Comparison of ENCODE assay signal across 8 cellular contexts in genomic region chr9:34664281-34665108, GRCh38. TPM values are rescaled to one million over a fixed set of nuclear protein-coding genes. Genes with fewer than 3 reads are reported as not detected.
A peak's percentile ranks its signal among the peaks of the same experiment; 100 is the strongest.
DNase-seq lines count a peak whose midpoint lies in the region; ATAC-seq, FAIRE-seq and TF ChIP-seq lines count a peak whose summit lies in the region.

No MANE protein-coding gene starts in this region.

- H3K4me3 ChIP-seq in A549, result peak overlapping the region; percentile 93
- H3K4me3 ChIP-seq in foreskin fibroblast (ENCODE audit: low read depth in 1 of 2, low read length in 2 of 2), result peak overlapping the region; percentile 66 to 99
- peak overlapping the region; percentile 92 for H3K4me3 ChIP-seq in neural cell (ENCODE audit: low read length)

- CTCF ChIA-PET in A549 (lab: Yijun Ruan, JAX), result interaction anchor here (0.5 to 12.1 kb wide), 19 partner anchors 8 to 1008 kb away, joined by 3 to 288 read pairs (median 3); partner anchors contain the start of genes GALT, IL11RA and SIGMAR1

- peak overlapping the region; percentile 70 to 97 for H3K27ac ChIP-seq in A549
- H3K27ac ChIP-seq in neural cell (ENCODE audit: low read length), result peak overlapping the region; percentile 14
- H3K27ac ChIP-seq in substantia nigra (ENCODE audit: low read depth, low read length, poor library complexity, severe bottlenecking), result peak overlapping the region; percentile 72

- DNase-seq in A549 (ENCODE audit: low read depth in 1 of 2, low spot score in 1 of 2), result peak; percentile 89 to 94
- DNase-seq in GM13977 (ENCODE audit: low spot score), result peak; percentile 73
- DNase-seq in RKO (ENCODE audit: low spot score), result peak; percentile 15
- DNase-seq in activated effector memory CD4-positive, alpha-beta T cell treated with anti-CD3 and anti-CD28 coated beads, Interleukin-2, amount 50 U/mL, for 16 hours, result peak; percentile 91
- DNase-seq in foreskin fibroblast, result peak; percentile 77 to 87
- peak in 46 of 49 donors; percentile 15 to 83 (median 60) for DNase-seq in substantia nigra (lab: John Stamatoyannopoulos, UW)

- TF ChIP-seq POLR2A in A549 (IDR thresholded peaks at IDR 0.05; ENCODE audit: low read length), result no peak

- H4K20me1 ChIP-seq in neural cell (ENCODE audit: insufficient read depth), result no peaks in the 10 kb centered on the region

- whole genome bisulfite sequencing in A549 (ENCODE audit: missing lambda C conversion rate), result 28% methylated on average over 25 of the region's 25 CpGs

- no peaks in the 10 kb centered on the region for H3K36me3 ChIP-seq in neural cell (ENCODE audit: insufficient read depth, low read length)

- H3K9me3 ChIP-seq in A549 (no peaks in the 10 kb centered on the region), neural cell (ENCODE audit: low read length) (no peaks in the 10 kb centered on the region)

- TF ChIP-seq RAD21 in A549 (conservative IDR thresholded peaks at IDR 0.05 in 1 of 2, IDR thresholded peaks at IDR 0.05 in 1 of 2), result peak; percentile 30 to 49; a peak in 3 of 5 replicates
- no peak for TF ChIP-seq RAD21 in neural cell (conservative IDR thresholded peaks at IDR 0.05)

- no peaks in the 10 kb centered on the region for H3K27me3 ChIP-seq in neural cell (ENCODE audit: insufficient read depth, low read depth, low read length)

- ATAC-seq in A549, result peak; percentile 65 to 87
- peak; percentile 65 for ATAC-seq in HG03175 (IDR thresholded peaks at IDR 0.05; ENCODE audit: unreplicated experiment)

- in situ Hi-C loops in GM13977 (cut with MboI; ENCODE audit: low pct_unique_long_range_greater_than_20kb, low sequenced_read_pairs, unreplicated experiment), result no loop called here

- peak overlapping the region; percentile 45 for H2AFZ ChIP-seq in neural cell (ENCODE audit: low read depth, low read length)

- no peaks in the 10 kb centered on the region for H3K9me2 ChIP-seq in neural cell (ENCODE audit: insufficient read depth, low read length)

- TF ChIP-seq EP300 in A549 (IDR thresholded peaks at IDR 0.05) (no peak), neural cell (conservative IDR thresholded peaks at IDR 0.05; ENCODE audit: poor library complexity, severe bottlenecking) (no peak)

- H3K4me1 ChIP-seq in A549, result peaks cover 8% of the 10 kb centered on the region

- H3K79me2 ChIP-seq in neural cell (replicated peaks; ENCODE audit: insufficient read depth, low read length), result no peaks in the 10 kb centered on the region

- POLR2A ChIA-PET in A549 (lab: Yijun Ruan, JAX), result interaction anchor here (0.6 to 1.3 kb wide), 4 partner anchors 13 to 38 kb away, joined by 3 to 6 read pairs (median 6); partner anchors contain the start of genes GALT and IL11RA

- peak overlapping the region; percentile 94 for H3K9ac ChIP-seq in neural cell (ENCODE audit: low read length)

- FAIRE-seq in A549 (lab: Jason Lieb, UNC), result no peak

- H3K4me2 ChIP-seq in A549 (peak overlapping the region; percentile 96), neural cell (ENCODE audit: low read length) (no peak overlapping the region)

- H3F3A ChIP-seq in neural cell (ENCODE audit: insufficient read depth, low read length, poor library complexity, severe bottlenecking), result no peaks in the 10 kb centered on the region

- peak; percentile 85 for TF ChIP-seq CTCF in A549 (IDR thresholded peaks at IDR 0.05)
- peak; percentile 78 for TF ChIP-seq CTCF in GM13977 (IDR thresholded peaks at IDR 0.05; ENCODE audit: extremely low read depth, insufficient read depth, missing control alignments)
- peak; percentile 99 for TF ChIP-seq CTCF in foreskin fibroblast (IDR thresholded peaks at IDR 0.05; ENCODE audit: low read depth, low read length)
- TF ChIP-seq CTCF in neural cell (IDR thresholded peaks at IDR 0.05; ENCODE audit: poor library complexity, severe bottlenecking), result peak; percentile 61

TF ChIP-seq in A549, 52 proteins besides CTCF, POLR2A, EP300 and RAD21:
- TF ChIP-seq SMC3 (IDR thresholded peaks at IDR 0.05), result peak; percentile 47; the same call in 2 of the 3 replicates
- TF ChIP-seq PHF8 (IDR thresholded peaks at IDR 0.05; ENCODE audit: borderline replicate concordance, low read depth), result no peak
TF ChIP-seq in A549: peak in this region for 1.

TF ChIP-seq in neural cell, 6 proteins besides CTCF, POLR2A, EP300 and RAD21:
- no peak for TF ChIP-seq REST (IDR thresholded peaks at IDR 0.05; ENCODE audit: borderline replicate concordance)
- TF ChIP-seq EZH2 (IDR thresholded peaks at IDR 0.05; ENCODE audit: borderline replicate concordance, insufficient read depth, low read length, poor library complexity, severe bottlenecking), result no peak
- no peak for TF ChIP-seq MXI1 (conservative IDR thresholded peaks at IDR 0.05; ENCODE audit: poor library complexity, severe bottlenecking)
- no peak for TF ChIP-seq SMC3 (conservative IDR thresholded peaks at IDR 0.05; ENCODE audit: poor library complexity)
- no peak for TF ChIP-seq POLR2AphosphoS5 (IDR thresholded peaks at IDR 0.05)
- no peak for TF ChIP-seq TAF1 (IDR thresholded peaks at IDR 0.05; ENCODE audit: low read depth)

RNA-seq across cellular contexts. Expression of gene CCL27, which starts 2.0 kb away (rescaled TPM):
- polyA plus RNA-seq in A549 (2011; rRNA removed), result 0.26 and 0.27 TPM in 2 replicates
- polyA plus RNA-seq in A549 (2012; cell fraction: cytosol; rRNA removed), result 0.14 and 0.25 TPM in 2 replicates
- polyA plus RNA-seq in A549 (2012; cell fraction: nucleus; rRNA removed), result 0.58 and 0.84 TPM in 2 replicates
- polyA plus RNA-seq in A549 (2017; fragmentation: RNase III; extraction: RNeasy Plus Mini Kit Qiagen cat#74134 plus additional on column Dnase treatment), result 0.16 to 0.26 TPM (median 0.22 TPM) in 3 replicates
- polyA minus RNA-seq in A549 (2011; rRNA and poly(A)+ RNA removed), result 2.0 TPM in 1 of 2 replicates, not detected in the other
- polyA plus RNA-seq in neural cell, result 0.82 and 2.9 TPM in 2 replicates
- polyA minus RNA-seq in neural cell, result not detected in 2 replicates

RNA-seq across cellular contexts. Expression of gene IL11RA, which starts 12.5 kb away (rescaled TPM):
- polyA plus RNA-seq in A549 (2011; rRNA removed), result 5.6 and 8.1 TPM in 2 replicates
- 5.7 and 6.8 TPM in 2 replicates for polyA plus RNA-seq in A549 (2012; cell fraction: cytosol; rRNA removed)
- 54.1 and 57.5 TPM in 2 replicates for polyA plus RNA-seq in A549 (2012; cell fraction: nucleus; rRNA removed)
- 5.1 to 7.8 TPM (median 6.8 TPM) in 3 replicates for polyA plus RNA-seq in A549 (2017; fragmentation: RNase III; extraction: RNeasy Plus Mini Kit Qiagen cat#74134 plus additional on column Dnase treatment)
- polyA minus RNA-seq in A549 (2011; rRNA and poly(A)+ RNA removed), result 9.2 and 11.0 TPM in 2 replicates
- 59.1 and 98.5 TPM in 2 replicates for polyA plus RNA-seq in neural cell
- 21.9 and 25.6 TPM in 2 replicates for polyA minus RNA-seq in neural cell

RNA-seq across cellular contexts. Expression of gene GALT, which starts 18.0 kb away (rescaled TPM):
- 19.0 and 24.4 TPM in 2 replicates for polyA plus RNA-seq in A549 (2011; rRNA removed)
- 26.1 and 28.5 TPM in 2 replicates for polyA plus RNA-seq in A549 (2012; cell fraction: cytosol; rRNA removed)
- 121 and 128 TPM in 2 replicates for polyA plus RNA-seq in A549 (2012; cell fraction: nucleus; rRNA removed)
- 24.7 to 31.9 TPM (median 28.4 TPM) in 3 replicates for polyA plus RNA-seq in A549 (2017; fragmentation: RNase III; extraction: RNeasy Plus Mini Kit Qiagen cat#74134 plus additional on column Dnase treatment)
- 23.5 and 24.0 TPM in 2 replicates for polyA minus RNA-seq in A549 (2011; rRNA and poly(A)+ RNA removed)
- polyA plus RNA-seq in neural cell, result 116 and 182 TPM in 2 replicates
- 85.3 and 106 TPM in 2 replicates for polyA minus RNA-seq in neural cell

RNA-seq across cellular contexts. Expression of gene CCL19, which starts 26.6 kb away (rescaled TPM):
- not detected in 2 replicates for polyA plus RNA-seq in A549 (2011; rRNA removed)
- not detected in 2 replicates for polyA plus RNA-seq in A549 (2012; cell fraction: cytosol; rRNA removed)
- polyA plus RNA-seq in A549 (2012; cell fraction: nucleus; rRNA removed), result not detected in 2 replicates
- polyA plus RNA-seq in A549 (2017; fragmentation: RNase III; extraction: RNeasy Plus Mini Kit Qiagen cat#74134 plus additional on column Dnase treatment), result not detected in 3 replicates
- polyA minus RNA-seq in A549 (2011; rRNA and poly(A)+ RNA removed), result not detected in 2 replicates
- not detected in 2 replicates for polyA plus RNA-seq in neural cell
- not detected in 2 replicates for polyA minus RNA-seq in neural cell

RNA-seq across cellular contexts. Expression of gene SIGMAR1, which starts 26.9 kb away (rescaled TPM):
- polyA plus RNA-seq in A549 (2011; rRNA removed) (64.6 and 95.4 TPM in 2 replicates), A549 (2017; fragmentation: RNase III; extraction: RNeasy Plus Mini Kit Qiagen cat#74134 plus additional on column Dnase treatment) (141 to 150 TPM (median 147 TPM) in 3 replicates), neural cell (50.2 and 52.5 TPM in 2 replicates)
- 151 and 198 TPM in 2 replicates for polyA plus RNA-seq in A549 (2012; cell fraction: cytosol; rRNA removed)
- 81.6 and 107 TPM in 2 replicates for polyA plus RNA-seq in A549 (2012; cell fraction: nucleus; rRNA removed)
- 51.5 and 62.9 TPM in 2 replicates for polyA minus RNA-seq in A549 (2011; rRNA and poly(A)+ RNA removed)
- polyA minus RNA-seq in neural cell, result 32.2 and 51.4 TPM in 2 replicates

Comparison
In these comparisons a context has a peak if more than half of its experiments do, and no peak if none do; other contexts are left out.
1. Peak in every context shown above with its lines: DNase-seq, ATAC-seq, H3K4me3 ChIP-seq and H3K27ac ChIP-seq.
2. DNase-seq: peak in every context shown above with its lines; median percentile 92 in A549; 91 in activated effector memory CD4-positive, alpha-beta T cell treated with anti-CD3 and anti-CD28 coated beads, Interleukin-2, amount 50 U/mL, for 16 hours; 82 in foreskin fibroblast; 73 in GM13977; 60 in substantia nigra; 15 in RKO.
3. H3K27ac ChIP-seq: peak in every context shown above with its lines; median percentile 84 in A549; 72 in substantia nigra; 14 in neural cell.